Comparison of ENCODE assay signal across 41 cellular contexts in genomic region chr12:114434341-114434740, GRCh38. TPM values are rescaled to one million over a fixed set of nuclear protein-coding genes. Genes with fewer than 3 reads are reported as not detected.
"Had no signal": no experiment of that assay in that cellular context is flagged by ENCODE, and none has a peak within 500 bp of the region (broad histone marks: within the 10 kb centered on the region; RNA-seq: fewer than 3 reads in every experiment).

No MANE protein-coding gene starts in this region.

- ATAC-seq: activated naive CD4-positive, alpha-beta T cell treated with anti-CD3 and anti-CD28 coated beads, Interleukin-2, amount 50 U/mL, for 72 hours; activated naive CD8-positive, alpha-beta T cell treated with anti-CD3 and anti-CD28 coated beads, Interleukin-2, amount 50 U/mL, for 24 hours; activated T-cell treated with anti-CD3 and anti-CD28 coated beads, Interleukin-2, amount 50 U/mL, for 4 hours; activated T-cell treated with anti-CD3 and anti-CD28 coated beads, Interleukin-2, amount 50 U/mL, for 72 hours; activated T-helper 17 cell treated with anti-CD3 and anti-CD28 coated beads, Interleukin-2, amount 50 U/mL, for 72 hours; body of pancreas had no signal

- H3K4me1 ChIP-seq: adrenal gland, body of pancreas, breast epithelium had no signal

- H3K4me3 ChIP-seq: adrenal gland, ascending aorta, body of pancreas, breast epithelium, cardiac muscle cell had no signal

- H3K9me3 Mint-ChIP-seq: activated naive CD4-positive, alpha-beta T cell treated with anti-CD3 and anti-CD28 coated beads, Interleukin-2, amount 10 ng/mL, durations not matched to agents 7 days and 5 days; activated naive CD8-positive, alpha-beta T cell treated with anti-CD3 and anti-CD28 coated beads, Interleukin-2, amount 10 ng/mL, durations not matched to agents 7 days and 5 days; activated T-helper 1 cell treated with anti-CD3 and anti-CD28 coated beads, Interleukin-12 subunit alpha, Interleukin-12 subunit beta, Interleukin-2, Interleukin-4 antibody, amounts not matched to agents 30 ng/mL and 10 ng/mL and 1 ng/mL, durations not matched to agents 14 hours and 24 hours and 36 hours; activated T-helper 2 cell treated with anti-CD3 and anti-CD28 coated beads, Interferon-gamma antibody, Interleukin-2, Interleukin-4, amounts not matched to agents 10 μg/mL and 5 μg/mL and 100 μg/mL, durations not matched to agents 14 hours and 24 hours and 36 hours had no signal

- H3K36me3 Mint-ChIP-seq: activated naive CD4-positive, alpha-beta T cell treated with anti-CD3 and anti-CD28 coated beads, Interleukin-2, amount 10 ng/mL, durations not matched to agents 7 days and 5 days; activated naive CD4-positive, alpha-beta T cell treated with anti-CD3 and anti-CD28 coated beads, Interleukin-2, amount 50 U/mL, for 24 hours; activated naive CD4-positive, alpha-beta T cell treated with anti-CD3 and anti-CD28 coated beads, Interleukin-2, amount 50 U/mL, for 72 hours; activated naive CD8-positive, alpha-beta T cell; activated naive CD8-positive, alpha-beta T cell treated with anti-CD3 and anti-CD28 coated beads for 36 hours; activated naive CD8-positive, alpha-beta T cell treated with anti-CD3 and anti-CD28 coated beads, Interleukin-2, amount 10 ng/mL, durations not matched to agents 7 days and 5 days; brain had no signal

- H3K4me1 Mint-ChIP-seq: activated naive CD4-positive, alpha-beta T cell treated with anti-CD3 and anti-CD28 coated beads, Interleukin-2, amount 10 ng/mL, durations not matched to agents 7 days and 5 days; activated naive CD4-positive, alpha-beta T cell treated with anti-CD3 and anti-CD28 coated beads, Interleukin-2, amount 50 U/mL, for 24 hours; activated naive CD8-positive, alpha-beta T cell treated with anti-CD3 and anti-CD28 coated beads for 36 hours; activated naive CD8-positive, alpha-beta T cell treated with anti-CD3 and anti-CD28 coated beads, Interleukin-2, amount 10 ng/mL, durations not matched to agents 7 days and 5 days; activated naive CD8-positive, alpha-beta T cell treated with anti-CD3 and anti-CD28 coated beads, Interleukin-2, amount 50 U/mL, for 24 hours; activated T-helper 17 cell treated with anti-CD3 and anti-CD28 coated beads, Interleukin-2, amount 50 U/mL, for 72 hours; brain; central memory CD8-positive, alpha-beta T cell had no signal

- H3K36me3 ChIP-seq: adrenal gland, ascending aorta, brain microvascular endothelial cell, breast epithelium, cardiac muscle cell had no signal

- H3K4me3 Mint-ChIP-seq: activated naive CD4-positive, alpha-beta T cell treated with anti-CD3 and anti-CD28 coated beads for 36 hours; activated naive CD4-positive, alpha-beta T cell treated with anti-CD3 and anti-CD28 coated beads, Interleukin-2, amount 10 ng/mL, durations not matched to agents 7 days and 5 days; activated naive CD4-positive, alpha-beta T cell treated with anti-CD3 and anti-CD28 coated beads, Interleukin-2, amount 50 U/mL, for 24 hours; activated naive CD8-positive, alpha-beta T cell; activated naive CD8-positive, alpha-beta T cell treated with anti-CD3 and anti-CD28 coated beads for 36 hours; activated naive CD8-positive, alpha-beta T cell treated with anti-CD3 and anti-CD28 coated beads, Interleukin-2, amount 10 ng/mL, durations not matched to agents 7 days and 5 days; activated naive CD8-positive, alpha-beta T cell treated with anti-CD3 and anti-CD28 coated beads, Interleukin-2, amount 50 U/mL, for 24 hours; activated T-cell treated with anti-CD3 and anti-CD28 coated beads, Interleukin-2, amount 50 U/mL, for 24 hours; activated T-cell treated with anti-CD3 and anti-CD28 coated beads, Interleukin-2, amount 50 U/mL, for 4 hours; activated T-cell treated with anti-CD3 and anti-CD28 coated beads, Interleukin-2, amount 50 U/mL, for 72 hours; activated T-helper 1 cell treated with anti-CD3 and anti-CD28 coated beads, Interleukin-12 subunit alpha, Interleukin-12 subunit beta, Interleukin-2, Interleukin-4 antibody, amounts not matched to agents 30 ng/mL and 10 ng/mL and 1 ng/mL, durations not matched to agents 14 hours and 24 hours and 36 hours; activated T-helper 17 cell treated with anti-CD3 and anti-CD28 coated beads, Interleukin-2, amount 50 U/mL, for 72 hours; brain; central memory CD8-positive, alpha-beta T cell had no signal

- H3K27ac Mint-ChIP-seq: activated naive CD4-positive, alpha-beta T cell treated with anti-CD3 and anti-CD28 coated beads for 36 hours; activated naive CD4-positive, alpha-beta T cell treated with anti-CD3 and anti-CD28 coated beads, Interleukin-2, amount 10 ng/mL, durations not matched to agents 7 days and 5 days; activated naive CD4-positive, alpha-beta T cell treated with anti-CD3 and anti-CD28 coated beads, Interleukin-2, amount 50 U/mL, for 24 hours; activated naive CD8-positive, alpha-beta T cell; activated naive CD8-positive, alpha-beta T cell treated with anti-CD3 and anti-CD28 coated beads for 36 hours; activated naive CD8-positive, alpha-beta T cell treated with anti-CD3 and anti-CD28 coated beads, Interleukin-2, amount 10 ng/mL, durations not matched to agents 7 days and 5 days; activated naive CD8-positive, alpha-beta T cell treated with anti-CD3 and anti-CD28 coated beads, Interleukin-2, amount 50 U/mL, for 24 hours; activated T-cell treated with anti-CD3 and anti-CD28 coated beads, Interleukin-2, amount 50 U/mL, for 24 hours; activated T-cell treated with anti-CD3 and anti-CD28 coated beads, Interleukin-2, amount 50 U/mL, for 72 hours; activated T-helper 1 cell treated with anti-CD3 and anti-CD28 coated beads, Interleukin-12 subunit alpha, Interleukin-12 subunit beta, Interleukin-2, Interleukin-4 antibody, amounts not matched to agents 30 ng/mL and 10 ng/mL and 1 ng/mL, durations not matched to agents 14 hours and 24 hours and 36 hours; activated T-helper 17 cell treated with anti-CD3 and anti-CD28 coated beads, Interleukin-2, amount 50 U/mL, for 72 hours; activated T-helper 2 cell treated with anti-CD3 and anti-CD28 coated beads, Interferon-gamma antibody, Interleukin-2, Interleukin-4, amounts not matched to agents 10 μg/mL and 5 μg/mL and 100 μg/mL, durations not matched to agents 14 hours and 24 hours and 36 hours; brain had no signal

- H3K27ac ChIP-seq: adrenal gland, ascending aorta, body of pancreas, brain microvascular endothelial cell, breast epithelium, cardiac muscle cell had no signal

- DNase-seq: activated effector memory CD4-positive, alpha-beta T cell treated with anti-CD3 and anti-CD28 coated beads, Interleukin-2, amount 50 U/mL, for 16 hours; activated effector memory CD4-positive, alpha-beta T cell treated with Interleukin-2 at 50 U/mL for 16 hours; activated gamma-delta T cell; activated gamma-delta T cell treated with Interleukin-2 at 50 U/mL for 16 hours; activated naive CD4-positive, alpha-beta T cell; activated naive CD4-positive, alpha-beta T cell treated with anti-CD3 and anti-CD28 coated beads for 36 hours; activated naive CD4-positive, alpha-beta T cell treated with anti-CD3 and anti-CD28 coated beads, Interleukin-2, amount 10 ng/mL, durations not matched to agents 7 days and 5 days; activated naive CD4-positive, alpha-beta T cell treated with anti-CD3 and anti-CD28 coated beads, Interleukin-2, amount 50 U/mL, for 16 hours; activated naive CD4-positive, alpha-beta T cell treated with Interleukin-2 at 50 U/mL for 16 hours; activated naive CD8-positive, alpha-beta T cell treated with anti-CD3 and anti-CD28 coated beads for 36 hours; activated naive CD8-positive, alpha-beta T cell treated with anti-CD3 and anti-CD28 coated beads, Interleukin-2, amount 10 ng/mL, durations not matched to agents 7 days and 5 days; activated naive CD8-positive, alpha-beta T cell treated with anti-CD3 and anti-CD28 coated beads, Interleukin-2, amount 50 U/mL, for 24 hours; activated T-cell treated with anti-CD3 and anti-CD28 coated beads, Interleukin-2, amount 50 U/mL, for 24 hours; activated T-cell treated with anti-CD3 and anti-CD28 coated beads, Interleukin-2, amount 50 U/mL, for 4 hours; activated T-cell treated with anti-CD3 and anti-CD28 coated beads, Interleukin-2, amount 50 U/mL, for 48 hours; activated T-cell treated with anti-CD3 and anti-CD28 coated beads, Interleukin-2, amount 50 U/mL, for 72 hours; adrenal gland; amniotic stem cell; amygdala; anterior cingulate cortex; aorta; body of pancreas; brain microvascular endothelial cell; caudate nucleus; central memory CD4-positive, alpha-beta T cell; cerebellar nuclear complex had no signal

- H3K9me3 ChIP-seq: adrenal gland, body of pancreas had no signal

RNA-seq across cellular contexts. Expression of gene TBX5, which starts 28.4 kb away (rescaled TPM):
- total RNA-seq: activated naive CD4-positive, alpha-beta T cell treated with anti-CD3 and anti-CD28 coated beads for 36 hours; activated naive CD4-positive, alpha-beta T cell treated with anti-CD3 and anti-CD28 coated beads, Interleukin-2, amount 50 U/mL, for 72 hours; activated naive CD8-positive, alpha-beta T cell treated with anti-CD3 and anti-CD28 coated beads for 36 hours; activated naive CD8-positive, alpha-beta T cell treated with anti-CD3 and anti-CD28 coated beads, Interleukin-2, amount 10 ng/mL, durations not matched to agents 7 days and 5 days; activated T-cell treated with anti-CD3 and anti-CD28 coated beads, Interleukin-2, amount 50 U/mL, for 4 hours; activated T-cell treated with anti-CD3 and anti-CD28 coated beads, Interleukin-2, amount 50 U/mL, for 72 hours; activated T-helper 1 cell treated with anti-CD3 and anti-CD28 coated beads, Interleukin-12 subunit alpha, Interleukin-12 subunit beta, Interleukin-2, Interleukin-4 antibody, amounts not matched to agents 30 ng/mL and 10 ng/mL and 1 ng/mL, durations not matched to agents 14 hours and 24 hours and 36 hours; activated T-helper 17 cell treated with anti-CD3 and anti-CD28 coated beads, Interleukin-2, amount 50 U/mL, for 72 hours; activated T-helper 2 cell treated with anti-CD3 and anti-CD28 coated beads, Interferon-gamma antibody, Interleukin-2, Interleukin-4, amounts not matched to agents 10 μg/mL and 5 μg/mL and 100 μg/mL, durations not matched to agents 14 hours and 24 hours and 36 hours; ascending aorta; astrocyte; body of pancreas; bronchial epithelial cell; cerebellum; chondrocyte had no signal
